Comparison of ENCODE assay signal across 19 cellular contexts in the genomic region with DNA sequence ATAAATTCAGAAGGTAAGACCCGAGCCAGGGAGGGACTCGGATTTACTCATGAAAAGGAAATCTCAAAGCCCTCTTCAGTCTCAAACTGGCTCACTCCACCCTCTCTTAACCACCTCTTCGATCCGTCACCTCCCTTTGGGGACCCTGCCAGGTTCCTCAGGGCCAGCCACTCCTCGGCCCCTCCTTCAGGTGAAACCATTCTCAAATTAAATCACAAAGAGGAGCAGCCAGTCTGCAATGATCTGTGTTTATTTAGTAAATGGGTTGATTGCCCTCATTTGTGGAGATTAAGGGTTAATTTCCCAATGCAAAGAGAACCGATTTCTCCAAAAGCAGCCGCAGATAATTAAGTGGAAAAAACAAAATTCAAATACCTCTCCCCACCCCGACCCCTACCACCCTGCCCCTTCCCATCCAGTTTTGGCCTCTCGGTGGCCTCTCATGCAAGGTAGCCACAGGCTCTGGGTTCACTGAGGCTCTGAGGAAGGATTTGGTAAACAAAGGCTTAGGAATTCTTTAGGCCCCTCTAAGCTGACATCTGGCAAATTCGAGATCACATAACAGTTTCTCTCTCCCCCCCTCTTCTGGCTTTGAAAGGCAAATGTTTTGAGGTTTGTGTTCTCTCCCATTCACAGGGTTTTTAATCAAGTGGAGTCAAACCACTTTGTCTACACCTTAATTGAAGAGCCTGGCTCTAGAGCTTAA. TPM values are rescaled to one million over a fixed set of nuclear protein-coding genes. Genes with fewer than 3 reads are reported as not detected.
DNase-seq lines count a peak whose midpoint lies in the region; ATAC-seq and TF ChIP-seq lines count a peak whose summit lies in the region.
"Had no signal": no experiment of that assay in that cellular context is flagged by ENCODE, and none has a peak within 500 bp of the region (broad histone marks: within the 10 kb centered on the region; RNA-seq: fewer than 3 reads in every experiment).

No MANE protein-coding gene starts in this region.

- CTCF ChIA-PET in mammary epithelial cell (lab: Charles Lee; ENCODE audit: low non-redundant PET), result no interaction called here

- no peaks in the 10 kb centered on the region for H4K20me1 ChIP-seq in mammary epithelial cell (ENCODE audit: insufficient read depth, low read length)

- peaks cover 29% of the 10 kb centered on the region for H3K4me1 ChIP-seq in ES-I3 (ENCODE audit: insufficient read depth, low read length)
- H3K4me1 ChIP-seq in mammary epithelial cell (ENCODE audit: insufficient read depth, low read length), result no peaks in the 10 kb centered on the region
- H3K4me1 ChIP-seq: uterus had no signal

- no peaks in the 10 kb centered on the region for H3K9me3 ChIP-seq in ES-I3 (ENCODE audit: control insufficient read depth, insufficient read depth, low read length)
- no peaks in the 10 kb centered on the region for H3K9me3 ChIP-seq in mammary epithelial cell (replicated peaks; ENCODE audit: insufficient read depth, low read length)
- H3K9me3 ChIP-seq: uterus had no signal

- H3K4me3 ChIP-seq in mammary epithelial cell (replicated peaks in 1 of 3; ENCODE audit: insufficient read depth in 1 of 3, low read depth in 2 of 3, low read length in 3 of 3), result no peak overlapping the region
- no peak overlapping the region for H3K4me3 ChIP-seq in brain microvascular endothelial cell (ENCODE audit: low read depth, low read length)
- H3K4me3 ChIP-seq: uterus had no signal

- H3K9ac ChIP-seq in ES-I3 (ENCODE audit: low read depth, low read length) (peak overlapping the region; percentile 1; the same call in 1 of the 2 replicates), mammary epithelial cell (ENCODE audit: insufficient read depth, low read length) (no peak overlapping the region)

- H3K4me2 ChIP-seq in mammary epithelial cell (ENCODE audit: insufficient read depth, low read depth, low read length), result no peak overlapping the region

- peaks cover 7% of the 10 kb centered on the region for H3K27me3 Mint-ChIP-seq in brain
- peaks cover 4% of the 10 kb centered on the region for H3K27me3 Mint-ChIP-seq in nephron (ENCODE audit: low read depth)
- peaks cover 14% of the 10 kb centered on the region for H3K27me3 Mint-ChIP-seq in activated T-helper 1 cell treated with anti-CD3 and anti-CD28 coated beads, Interleukin-12 subunit alpha, Interleukin-12 subunit beta, Interleukin-2, Interleukin-4 antibody, amounts not matched to agents 30 ng/mL and 10 ng/mL and 1 ng/mL, durations not matched to agents 14 hours and 24 hours and 36 hours (ENCODE audit: insufficient read depth)

- H3K79me2 ChIP-seq in mammary epithelial cell (ENCODE audit: insufficient read depth, low read length), result no peaks in the 10 kb centered on the region

- H3K27ac ChIP-seq in mammary epithelial cell (ENCODE audit: insufficient read depth, low read depth, low read length) (no peak overlapping the region), brain microvascular endothelial cell (no peak overlapping the region)
- H3K27ac ChIP-seq: uterus had no signal

- H3K36me3 Mint-ChIP-seq in brain, result no peaks in the 10 kb centered on the region
- H3K36me3 Mint-ChIP-seq in nephron (ENCODE audit: low read depth), result no peaks in the 10 kb centered on the region
- H3K36me3 Mint-ChIP-seq in activated T-helper 1 cell treated with anti-CD3 and anti-CD28 coated beads, Interleukin-12 subunit alpha, Interleukin-12 subunit beta, Interleukin-2, Interleukin-4 antibody, amounts not matched to agents 30 ng/mL and 10 ng/mL and 1 ng/mL, durations not matched to agents 14 hours and 24 hours and 36 hours (ENCODE audit: low read depth), result no peaks in the 10 kb centered on the region
- H3K36me3 Mint-ChIP-seq: stimulated activated memory B cell treated with anti-CD40 and anti-IgM and Interleukin-4, amounts not matched to agents 10 μg/mL and 1 μg/mL and 100 μg/mL, for 72 hours had no signal

- 64% methylated on average over 7 of the region's 10 CpGs for WGBS in mammary epithelial cell (ENCODE audit: low coverage, missing lambda C conversion rate)

- no peak overlapping the region for H2AFZ ChIP-seq in mammary epithelial cell (ENCODE audit: low read depth, low read length)

- DNase-seq in NCI-H1436 (lab: John Stamatoyannopoulos, UW), result peak; percentile 82
- DNase-seq in activated T-helper 1 cell treated with anti-CD3 and anti-CD28 coated beads, Interleukin-12 subunit alpha, Interleukin-12 subunit beta, Interleukin-2, Interleukin-4 antibody, amounts not matched to agents 30 ng/mL and 10 ng/mL and 1 ng/mL, durations not matched to agents 14 hours and 24 hours and 36 hours (ENCODE audit: low spot score), result no peak
- no peak for DNase-seq in mammary epithelial cell
- no peak for DNase-seq in brain microvascular endothelial cell
- DNase-seq: activated CD4-positive, CD25-positive, alpha-beta regulatory T cell treated with anti-CD3 and anti-CD28 coated beads, Interleukin-2, amount 50 U/mL, for 72 hours; activated naive CD4-positive, alpha-beta T cell; DND-41; hippocampal formation; KG1; nucleus accumbens; uterus had no signal

- H3K27me3 ChIP-seq in mammary epithelial cell (ENCODE audit: insufficient read depth, low read length) (peaks cover 2% of the 10 kb centered on the region), brain microvascular endothelial cell (replicated peaks) (no peaks in the 10 kb centered on the region)
- H3K27me3 ChIP-seq: uterus had no signal

- H3K36me3 ChIP-seq in ES-I3 (ENCODE audit: insufficient read depth, low read length) (no peaks in the 10 kb centered on the region), mammary epithelial cell (ENCODE audit: insufficient read depth, low read length) (no peaks in the 10 kb centered on the region), brain microvascular endothelial cell (replicated peaks) (no peaks in the 10 kb centered on the region)
- H3K36me3 ChIP-seq: uterus had no signal

- dilution Hi-C loops in mammary epithelial cell (cut with HindIII; ENCODE audit: low sequenced_read_pairs), result no loop called here

- H3K27ac Mint-ChIP-seq in brain (peak overlapping the region; percentile 1 to 72 (median 37)), nephron (peak overlapping the region; percentile 69 to 82 (median 76))
- H3K27ac Mint-ChIP-seq in activated T-helper 1 cell treated with anti-CD3 and anti-CD28 coated beads, Interleukin-12 subunit alpha, Interleukin-12 subunit beta, Interleukin-2, Interleukin-4 antibody, amounts not matched to agents 30 ng/mL and 10 ng/mL and 1 ng/mL, durations not matched to agents 14 hours and 24 hours and 36 hours, result no peak overlapping the region
- H3K27ac Mint-ChIP-seq: dendritic cell treated with granulocyte-macrophage colony-stimulating factor and Interleukin-4, amounts not matched to agents 40 ng/mL and 50 ng/mL, for 4 days; stimulated activated memory B cell treated with anti-CD40 and anti-IgM and Interleukin-4, amounts not matched to agents 10 μg/mL and 1 μg/mL and 100 μg/mL, for 72 hours; T-helper 1 cell treated with Interleukin-12 subunit alpha and Interleukin-12 subunit beta and Interleukin-4 antibody, amounts not matched to agents 30 μg/mL and 1 μg/mL, for 36 hours had no signal

- intact Hi-C loops in activated T-helper 1 cell treated with anti-CD3 and anti-CD28 coated beads, Interleukin-12 subunit alpha, Interleukin-12 subunit beta, Interleukin-2, Interleukin-4 antibody, amounts not matched to agents 30 ng/mL and 10 ng/mL and 1 ng/mL, durations not matched to agents 14 hours and 24 hours and 36 hours (cut with micrococcal nuclease), result no loop called here
- intact Hi-C loops in mammary epithelial cell (cut with micrococcal nuclease), result no loop called here

- in situ Hi-C loops in mammary epithelial cell (cut with MboI; ENCODE audit: low sequenced_read_pairs in 2 of 2), result no loop called here
- in situ Hi-C loops in brain microvascular endothelial cell (cut with HindIII; ENCODE audit: low pct_ligation_motif_present, low sequenced_read_pairs), result no loop called here

- peak in 1 of 2 experiments; percentile 16 for TF ChIP-seq CTCF in brain (conservative IDR thresholded peaks at IDR 0.05)
- TF ChIP-seq CTCF in nephron (IDR thresholded peaks at IDR 0.05; ENCODE audit: unreplicated experiment in 3 of 3), result no peak
- no peak for TF ChIP-seq CTCF in mammary epithelial cell (conservative IDR thresholded peaks at IDR 0.05 in 1 of 2, IDR thresholded peaks at IDR 0.05 in 1 of 2; ENCODE audit: extremely low read depth in 1 of 2, insufficient read depth in 1 of 2, low read depth in 1 of 2, low read length in 2 of 2)
- TF ChIP-seq CTCF in brain microvascular endothelial cell (IDR thresholded peaks at IDR 0.05; ENCODE audit: low read depth, low read length, missing control alignments), result no peak

- BruUV-seq in mammary epithelial cell (replicated peaks; lab: Mats Ljungman, UMichigan), result no TSS peak

- no peak for ATAC-seq in esophagus mucosa
- ATAC-seq: Right ventricle myocardium inferior; stimulated activated memory B cell treated with anti-CD40 and anti-IgM and Interleukin-4, amounts not matched to agents 10 μg/mL and 1 μg/mL and 100 μg/mL, for 72 hours had no signal

- peaks cover 46% of the 10 kb centered on the region for H3K4me1 Mint-ChIP-seq in brain
- H3K4me1 Mint-ChIP-seq in nephron, result peaks cover 61% of the 10 kb centered on the region
- no peaks in the 10 kb centered on the region for H3K4me1 Mint-ChIP-seq in activated T-helper 1 cell treated with anti-CD3 and anti-CD28 coated beads, Interleukin-12 subunit alpha, Interleukin-12 subunit beta, Interleukin-2, Interleukin-4 antibody, amounts not matched to agents 30 ng/mL and 10 ng/mL and 1 ng/mL, durations not matched to agents 14 hours and 24 hours and 36 hours (ENCODE audit: low read depth)
- H3K4me1 Mint-ChIP-seq: stimulated activated memory B cell treated with anti-CD40 and anti-IgM and Interleukin-4, amounts not matched to agents 10 μg/mL and 1 μg/mL and 100 μg/mL, for 72 hours had no signal

- H3K4me3 Mint-ChIP-seq in brain (peak overlapping the region; percentile 8 to 36 (median 34)), nephron (no peak overlapping the region)
- no peak overlapping the region for H3K4me3 Mint-ChIP-seq in activated T-helper 1 cell treated with anti-CD3 and anti-CD28 coated beads, Interleukin-12 subunit alpha, Interleukin-12 subunit beta, Interleukin-2, Interleukin-4 antibody, amounts not matched to agents 30 ng/mL and 10 ng/mL and 1 ng/mL, durations not matched to agents 14 hours and 24 hours and 36 hours
- H3K4me3 Mint-ChIP-seq: dendritic cell treated with granulocyte-macrophage colony-stimulating factor and Interleukin-4, amounts not matched to agents 40 ng/mL and 50 ng/mL, for 4 days; stimulated activated memory B cell treated with anti-CD40 and anti-IgM and Interleukin-4, amounts not matched to agents 10 μg/mL and 1 μg/mL and 100 μg/mL, for 72 hours; T-helper 1 cell treated with Interleukin-12 subunit alpha and Interleukin-12 subunit beta and Interleukin-4 antibody, amounts not matched to agents 30 μg/mL and 1 μg/mL, for 36 hours had no signal

- H3K9me3 Mint-ChIP-seq in brain, result no peaks in the 10 kb centered on the region
- H3K9me3 Mint-ChIP-seq in nephron, result no peaks in the 10 kb centered on the region
- H3K9me3 Mint-ChIP-seq in activated T-helper 1 cell treated with anti-CD3 and anti-CD28 coated beads, Interleukin-12 subunit alpha, Interleukin-12 subunit beta, Interleukin-2, Interleukin-4 antibody, amounts not matched to agents 30 ng/mL and 10 ng/mL and 1 ng/mL, durations not matched to agents 14 hours and 24 hours and 36 hours, result no peaks in the 10 kb centered on the region
- H3K9me3 Mint-ChIP-seq: dendritic cell treated with granulocyte-macrophage colony-stimulating factor and Interleukin-4, amounts not matched to agents 40 ng/mL and 50 ng/mL, for 4 days; stimulated activated memory B cell treated with anti-CD40 and anti-IgM and Interleukin-4, amounts not matched to agents 10 μg/mL and 1 μg/mL and 100 μg/mL, for 72 hours; T-helper 1 cell treated with Interleukin-12 subunit alpha and Interleukin-12 subunit beta and Interleukin-4 antibody, amounts not matched to agents 30 μg/mL and 1 μg/mL, for 36 hours had no signal

RNA-seq across cellular contexts. Expression of a gene that starts 10.3 kb away (rescaled TPM):
- polyA plus RNA-seq in brain (ENCODE audit: insufficient read depth, low read depth, low replicate concordance) (5.3 TPM), mammary epithelial cell (13.7 TPM)
- total RNA-seq in esophagus mucosa (3.0 TPM), mammary epithelial cell (10 to 100 TPM; 21.6 to 66.5 TPM)
- total RNA-seq in activated T-helper 1 cell treated with anti-CD3 and anti-CD28 coated beads, Interleukin-12 subunit alpha, Interleukin-12 subunit beta, Interleukin-2, Interleukin-4 antibody, amounts not matched to agents 30 ng/mL and 10 ng/mL and 1 ng/mL, durations not matched to agents 14 hours and 24 hours and 36 hours, result 1.2 and 1.5 TPM in 2 replicates
- polyA minus RNA-seq in mammary epithelial cell, result 9.8 TPM

RNA-seq across cellular contexts. Expression of a gene that starts 49.7 kb away (rescaled TPM):
- 0.42 TPM for polyA plus RNA-seq in brain (ENCODE audit: insufficient read depth, low read depth, low replicate concordance)
- not detected for total RNA-seq in esophagus mucosa
- total RNA-seq in activated T-helper 1 cell treated with anti-CD3 and anti-CD28 coated beads, Interleukin-12 subunit alpha, Interleukin-12 subunit beta, Interleukin-2, Interleukin-4 antibody, amounts not matched to agents 30 ng/mL and 10 ng/mL and 1 ng/mL, durations not matched to agents 14 hours and 24 hours and 36 hours, result not detected in 2 replicates
- total RNA-seq in mammary epithelial cell, result under 1 TPM in 1 of 2 donors, not detected in 1; under 0.01 TPM
- polyA plus RNA-seq in mammary epithelial cell, result not detected
- polyA minus RNA-seq in mammary epithelial cell, result not detected
- total RNA-seq: Right ventricle myocardium inferior had no signal

Comparison
In these comparisons a context has a peak if more than half of its experiments do, and no peak if none do; other contexts are left out.
1. H3K4me3 Mint-ChIP-seq: peak in brain (5 of 5); none in nephron (0 of 3) and activated T-helper 1 cell treated with anti-CD3 and anti-CD28 coated beads, Interleukin-12 subunit alpha, Interleukin-12 subunit beta, Interleukin-2, Interleukin-4 antibody, amounts not matched to agents 30 ng/mL and 10 ng/mL and 1 ng/mL, durations not matched to agents 14 hours and 24 hours and 36 hours (single experiment).